ENCODE assay signal across 8 cellular contexts in the genomic region with DNA sequence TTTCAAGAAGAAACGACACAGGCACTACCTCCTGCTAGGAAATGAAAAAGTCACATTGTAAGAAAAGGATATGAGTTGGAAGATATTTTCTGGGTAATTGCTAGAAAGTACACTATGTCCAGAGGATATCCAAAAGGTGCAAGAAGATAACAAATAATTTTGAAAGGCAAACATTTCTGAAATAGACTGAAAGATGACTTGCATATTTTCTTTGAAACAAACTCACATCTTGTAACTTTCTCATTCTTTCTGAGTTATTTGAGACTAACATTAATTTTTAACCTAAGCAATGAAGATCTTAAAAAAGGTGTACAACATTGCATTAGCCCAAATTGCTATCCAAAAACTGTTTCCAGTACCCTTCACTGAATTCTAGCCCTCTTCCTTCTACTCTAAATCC.
"Had no signal": no experiment of that assay in that cellular context is flagged by ENCODE, and none has a peak within 500 bp of the region (broad histone marks: within the 10 kb centered on the region; RNA-seq: fewer than 3 reads in every experiment).

No MANE protein-coding gene starts in this region.

- H3K4me2 ChIP-seq: GM23338, KMS-11 had no signal

- H2AFZ ChIP-seq: GM23338 had no signal

- H3K4me3 ChIP-seq: GM23338 had no signal

- H3K27ac ChIP-seq: KMS-11 had no signal

- ATAC-seq: GM23338 had no signal

- FAIRE-seq: H54, HTR-8/SVneo had no signal

- DNase-seq: H9, HCEC 1CT, Karpas-422, KBM-7 had no signal

- H3K9ac ChIP-seq: KMS-11 had no signal
